ENCODE assay signal across 1 cellular context in the genomic region with DNA sequence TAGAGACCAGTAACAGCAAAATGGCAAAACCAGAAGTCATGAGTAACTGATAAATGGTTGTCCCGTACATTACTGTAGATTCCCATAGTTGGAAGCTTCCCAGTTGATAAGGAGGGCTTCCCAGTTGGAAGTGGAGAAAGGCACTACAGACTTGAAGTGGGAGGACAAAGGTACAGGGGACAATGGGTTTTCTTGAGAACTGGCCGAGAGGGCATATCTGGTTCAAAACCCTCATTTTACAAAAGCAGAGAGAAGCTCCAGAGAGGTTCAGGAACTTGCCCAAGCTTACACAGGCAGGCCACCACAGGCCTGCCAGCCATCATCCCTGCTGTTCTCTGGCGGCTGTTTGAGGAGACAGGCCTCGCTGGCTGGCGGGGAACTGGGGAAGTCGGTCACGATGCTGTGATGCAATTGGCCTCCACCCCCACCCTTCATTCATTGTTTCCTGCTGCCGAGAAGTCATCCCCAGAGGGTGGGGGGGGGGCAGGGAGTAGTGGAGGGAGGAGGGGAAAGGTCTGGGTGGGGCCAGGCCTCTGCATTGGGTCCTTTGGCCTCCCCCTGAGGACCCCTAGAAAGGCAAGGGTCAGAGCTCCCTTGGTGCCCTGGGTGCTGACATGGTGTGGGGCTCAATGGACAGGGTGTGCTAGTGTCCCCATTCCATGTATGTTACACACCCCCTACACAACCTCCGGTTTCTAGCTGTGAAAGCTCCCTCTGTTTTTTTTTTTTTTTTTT.
A peak's percentile ranks its signal among the peaks of the same experiment; 100 is the strongest.
TF ChIP-seq lines count a peak whose summit lies in the region.

No MANE protein-coding gene starts in this region.

TF ChIP-seq in HEK293, 187 proteins besides CTCF, POLR2A, EP300 and RAD21 (continued from another document):
- TF ChIP-seq, protein P1, sequence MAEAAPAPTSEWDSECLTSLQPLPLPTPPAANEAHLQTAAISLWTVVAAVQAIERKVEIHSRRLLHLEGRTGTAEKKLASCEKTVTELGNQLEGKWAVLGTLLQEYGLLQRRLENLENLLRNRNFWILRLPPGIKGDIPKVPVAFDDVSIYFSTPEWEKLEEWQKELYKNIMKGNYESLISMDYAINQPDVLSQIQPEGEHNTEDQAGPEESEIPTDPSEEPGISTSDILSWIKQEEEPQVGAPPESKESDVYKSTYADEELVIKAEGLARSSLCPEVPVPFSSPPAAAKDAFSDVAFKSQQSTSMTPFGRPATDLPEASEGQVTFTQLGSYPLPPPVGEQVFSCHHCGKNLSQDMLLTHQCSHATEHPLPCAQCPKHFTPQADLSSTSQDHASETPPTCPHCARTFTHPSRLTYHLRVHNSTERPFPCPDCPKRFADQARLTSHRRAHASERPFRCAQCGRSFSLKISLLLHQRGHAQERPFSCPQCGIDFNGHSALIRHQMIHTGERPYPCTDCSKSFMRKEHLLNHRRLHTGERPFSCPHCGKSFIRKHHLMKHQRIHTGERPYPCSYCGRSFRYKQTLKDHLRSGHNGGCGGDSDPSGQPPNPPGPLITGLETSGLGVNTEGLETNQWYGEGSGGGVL (tag by site-specific recombination; IDR thresholded peaks at IDR 0.05) = peak; percentile 35; the same call in 1 of the 2 replicates
- TF ChIP-seq ZNF423 (tag by site-specific recombination; IDR thresholded peaks at IDR 0.05) (no peak), ZNF670 (tag by site-specific recombination; IDR thresholded peaks at IDR 0.05; ENCODE audit: low read depth) (no peak), HOXD13 (CRISPR knock-in tag; IDR thresholded peaks at IDR 0.05; ENCODE audit: borderline replicate concordance) (no peak), ZNF341 (tag by site-specific recombination; IDR thresholded peaks at IDR 0.05; ENCODE audit: low read depth) (peak; percentile 71), ZBTB8A (tag by site-specific recombination; IDR thresholded peaks at IDR 0.05) (0 out of 2 replicates have a peak, but pooled peaks have one; percentile 15), ZNF629 (tag by site-specific recombination; IDR thresholded peaks at IDR 0.05) (peak; percentile 75), ZBTB17 (tag by site-specific recombination; IDR thresholded peaks at IDR 0.05) (0 out of 2 replicates have a peak, but pooled peaks have one; percentile 20), SP2 (tag by site-specific recombination; IDR thresholded peaks at IDR 0.05) (0 out of 2 replicates have a peak, but pooled peaks have one; percentile 9), KLF8 (tag by site-specific recombination; IDR thresholded peaks at IDR 0.05) (0 out of 2 replicates have a peak, but pooled peaks have one; percentile 7), ZIC2 (tag by site-specific recombination; IDR thresholded peaks at IDR 0.05) (peak; percentile 49), ZFHX2 (tag by site-specific recombination; conservative IDR thresholded peaks at IDR 0.05) (peak; percentile 23; the same call in 1 of the 2 replicates), ZNF157 (tag by site-specific recombination; IDR thresholded peaks at IDR 0.05) (no peak), ZNF529 (tag by site-specific recombination; IDR thresholded peaks at IDR 0.05; ENCODE audit: insufficient replicate concordance) (no peak), ZNF600 (tag by site-specific recombination; IDR thresholded peaks at IDR 0.05) (0 out of 2 replicates have a peak, but pooled peaks have one; percentile 6), EGR2 (tag by site-specific recombination; IDR thresholded peaks at IDR 0.05; ENCODE audit: low read depth) (0 out of 2 replicates have a peak, but pooled peaks have one; percentile 6), ZNF174 (tag by site-specific recombination; IDR thresholded peaks at IDR 0.05) (no peak), ZNF24 (tag by site-specific recombination; IDR thresholded peaks at IDR 0.05) (peak; percentile 77; the same call in 1 of the 2 replicates), ZEB2 (tag by site-specific recombination; IDR thresholded peaks at IDR 0.05) (peak; percentile 33; the same call in 1 of the 2 replicates), GLIS2 (tag by site-specific recombination; IDR thresholded peaks at IDR 0.05) (peak; percentile 54; the same call in 1 of the 2 replicates), ZNF335 (tag by site-specific recombination; conservative IDR thresholded peaks at IDR 0.05) (peak; percentile 64)
- TF ChIP-seq, protein P2, sequence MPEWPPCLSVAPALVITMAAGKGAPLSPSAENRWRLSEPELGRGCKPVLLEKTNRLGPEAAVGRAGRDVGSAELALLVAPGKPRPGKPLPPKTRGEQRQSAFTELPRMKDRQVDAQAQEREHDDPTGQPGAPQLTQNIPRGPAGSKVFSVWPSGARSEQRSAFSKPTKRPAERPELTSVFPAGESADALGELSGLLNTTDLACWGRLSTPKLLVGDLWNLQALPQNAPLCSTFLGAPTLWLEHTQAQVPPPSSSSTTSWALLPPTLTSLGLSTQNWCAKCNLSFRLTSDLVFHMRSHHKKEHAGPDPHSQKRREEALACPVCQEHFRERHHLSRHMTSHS (tag by site-specific recombination; IDR thresholded peaks at IDR 0.05) = no peak
- TF ChIP-seq, protein P3, sequence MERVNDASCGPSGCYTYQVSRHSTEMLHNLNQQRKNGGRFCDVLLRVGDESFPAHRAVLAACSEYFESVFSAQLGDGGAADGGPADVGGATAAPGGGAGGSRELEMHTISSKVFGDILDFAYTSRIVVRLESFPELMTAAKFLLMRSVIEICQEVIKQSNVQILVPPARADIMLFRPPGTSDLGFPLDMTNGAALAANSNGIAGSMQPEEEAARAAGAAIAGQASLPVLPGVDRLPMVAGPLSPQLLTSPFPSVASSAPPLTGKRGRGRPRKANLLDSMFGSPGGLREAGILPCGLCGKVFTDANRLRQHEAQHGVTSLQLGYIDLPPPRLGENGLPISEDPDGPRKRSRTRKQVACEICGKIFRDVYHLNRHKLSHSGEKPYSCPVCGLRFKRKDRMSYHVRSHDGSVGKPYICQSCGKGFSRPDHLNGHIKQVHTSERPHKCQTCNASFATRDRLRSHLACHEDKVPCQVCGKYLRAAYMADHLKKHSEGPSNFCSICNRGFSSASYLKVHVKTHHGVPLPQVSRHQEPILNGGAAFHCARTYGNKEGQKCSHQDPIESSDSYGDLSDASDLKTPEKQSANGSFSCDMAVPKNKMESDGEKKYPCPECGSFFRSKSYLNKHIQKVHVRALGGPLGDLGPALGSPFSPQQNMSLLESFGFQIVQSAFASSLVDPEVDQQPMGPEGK (tag by site-specific recombination; IDR thresholded peaks at IDR 0.05) = peak; percentile 45; the same call in 1 of the 2 replicates
- TF ChIP-seq, protein P4, sequence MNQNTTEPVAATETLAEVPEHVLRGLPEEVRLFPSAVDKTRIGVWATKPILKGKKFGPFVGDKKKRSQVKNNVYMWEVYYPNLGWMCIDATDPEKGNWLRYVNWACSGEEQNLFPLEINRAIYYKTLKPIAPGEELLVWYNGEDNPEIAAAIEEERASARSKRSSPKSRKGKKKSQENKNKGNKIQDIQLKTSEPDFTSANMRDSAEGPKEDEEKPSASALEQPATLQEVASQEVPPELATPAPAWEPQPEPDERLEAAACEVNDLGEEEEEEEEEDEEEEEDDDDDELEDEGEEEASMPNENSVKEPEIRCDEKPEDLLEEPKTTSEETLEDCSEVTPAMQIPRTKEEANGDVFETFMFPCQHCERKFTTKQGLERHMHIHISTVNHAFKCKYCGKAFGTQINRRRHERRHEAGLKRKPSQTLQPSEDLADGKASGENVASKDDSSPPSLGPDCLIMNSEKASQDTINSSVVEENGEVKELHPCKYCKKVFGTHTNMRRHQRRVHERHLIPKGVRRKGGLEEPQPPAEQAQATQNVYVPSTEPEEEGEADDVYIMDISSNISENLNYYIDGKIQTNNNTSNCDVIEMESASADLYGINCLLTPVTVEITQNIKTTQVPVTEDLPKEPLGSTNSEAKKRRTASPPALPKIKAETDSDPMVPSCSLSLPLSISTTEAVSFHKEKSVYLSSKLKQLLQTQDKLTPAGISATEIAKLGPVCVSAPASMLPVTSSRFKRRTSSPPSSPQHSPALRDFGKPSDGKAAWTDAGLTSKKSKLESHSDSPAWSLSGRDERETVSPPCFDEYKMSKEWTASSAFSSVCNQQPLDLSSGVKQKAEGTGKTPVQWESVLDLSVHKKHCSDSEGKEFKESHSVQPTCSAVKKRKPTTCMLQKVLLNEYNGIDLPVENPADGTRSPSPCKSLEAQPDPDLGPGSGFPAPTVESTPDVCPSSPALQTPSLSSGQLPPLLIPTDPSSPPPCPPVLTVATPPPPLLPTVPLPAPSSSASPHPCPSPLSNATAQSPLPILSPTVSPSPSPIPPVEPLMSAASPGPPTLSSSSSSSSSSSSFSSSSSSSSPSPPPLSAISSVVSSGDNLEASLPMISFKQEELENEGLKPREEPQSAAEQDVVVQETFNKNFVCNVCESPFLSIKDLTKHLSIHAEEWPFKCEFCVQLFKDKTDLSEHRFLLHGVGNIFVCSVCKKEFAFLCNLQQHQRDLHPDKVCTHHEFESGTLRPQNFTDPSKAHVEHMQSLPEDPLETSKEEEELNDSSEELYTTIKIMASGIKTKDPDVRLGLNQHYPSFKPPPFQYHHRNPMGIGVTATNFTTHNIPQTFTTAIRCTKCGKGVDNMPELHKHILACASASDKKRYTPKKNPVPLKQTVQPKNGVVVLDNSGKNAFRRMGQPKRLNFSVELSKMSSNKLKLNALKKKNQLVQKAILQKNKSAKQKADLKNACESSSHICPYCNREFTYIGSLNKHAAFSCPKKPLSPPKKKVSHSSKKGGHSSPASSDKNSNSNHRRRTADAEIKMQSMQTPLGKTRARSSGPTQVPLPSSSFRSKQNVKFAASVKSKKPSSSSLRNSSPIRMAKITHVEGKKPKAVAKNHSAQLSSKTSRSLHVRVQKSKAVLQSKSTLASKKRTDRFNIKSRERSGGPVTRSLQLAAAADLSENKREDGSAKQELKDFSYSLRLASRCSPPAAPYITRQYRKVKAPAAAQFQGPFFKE (tag by site-specific recombination; IDR thresholded peaks at IDR 0.05; ENCODE audit: borderline replicate concordance) = no peak
- TF ChIP-seq, protein P5, sequence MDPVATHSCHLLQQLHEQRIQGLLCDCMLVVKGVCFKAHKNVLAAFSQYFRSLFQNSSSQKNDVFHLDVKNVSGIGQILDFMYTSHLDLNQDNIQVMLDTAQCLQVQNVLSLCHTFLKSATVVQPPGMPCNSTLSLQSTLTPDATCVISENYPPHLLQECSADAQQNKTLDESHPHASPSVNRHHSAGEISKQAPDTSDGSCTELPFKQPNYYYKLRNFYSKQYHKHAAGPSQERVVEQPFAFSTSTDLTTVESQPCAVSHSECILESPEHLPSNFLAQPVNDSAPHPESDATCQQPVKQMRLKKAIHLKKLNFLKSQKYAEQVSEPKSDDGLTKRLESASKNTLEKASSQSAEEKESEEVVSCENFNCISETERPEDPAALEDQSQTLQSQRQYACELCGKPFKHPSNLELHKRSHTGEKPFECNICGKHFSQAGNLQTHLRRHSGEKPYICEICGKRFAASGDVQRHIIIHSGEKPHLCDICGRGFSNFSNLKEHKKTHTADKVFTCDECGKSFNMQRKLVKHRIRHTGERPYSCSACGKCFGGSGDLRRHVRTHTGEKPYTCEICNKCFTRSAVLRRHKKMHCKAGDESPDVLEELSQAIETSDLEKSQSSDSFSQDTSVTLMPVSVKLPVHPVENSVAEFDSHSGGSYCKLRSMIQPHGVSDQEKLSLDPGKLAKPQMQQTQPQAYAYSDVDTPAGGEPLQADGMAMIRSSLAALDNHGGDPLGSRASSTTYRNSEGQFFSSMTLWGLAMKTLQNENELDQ (tag by site-specific recombination; IDR thresholded peaks at IDR 0.05; ENCODE audit: low read depth) = no peak
